19 cellular contexts compared by ENCODE assay signal in genomic region chr1:153586347-153586746, GRCh38. TPM values are rescaled to one million over a fixed set of nuclear protein-coding genes. Genes with fewer than 3 reads are reported as not detected.
"Had no signal": no experiment of that assay in that cellular context is flagged by ENCODE, and none has a peak within 500 bp of the region (broad histone marks: within the 10 kb centered on the region; RNA-seq: fewer than 3 reads in every experiment).

No MANE protein-coding gene starts in this region.

- H3K4me1 ChIP-seq: esophagus squamous epithelium had no signal

- H3K9me3 ChIP-seq: esophagus squamous epithelium, left ventricle myocardium inferior, thyroid gland had no signal

- H3K9me3 Mint-ChIP-seq: activated naive CD8-positive, alpha-beta T cell treated with anti-CD3 and anti-CD28 coated beads, Interleukin-2, amount 10 ng/mL, durations not matched to agents 7 days and 5 days; activated T-helper 1 cell treated with anti-CD3 and anti-CD28 coated beads, Interleukin-12 subunit alpha, Interleukin-12 subunit beta, Interleukin-2, Interleukin-4 antibody, amounts not matched to agents 30 ng/mL and 10 ng/mL and 1 ng/mL, durations not matched to agents 14 hours and 24 hours and 36 hours; central memory CD8-positive, alpha-beta T cell; memory B cell; natural killer cell; stimulated activated naive B cell treated with anti-CD40 and anti-IgM and Interleukin-4, amounts not matched to agents 10 μg/mL and 1 μg/mL and 100 μg/mL, for 72 hours; T-helper 2 cell treated with Interferon-gamma antibody and Interleukin-4, amounts not matched to agents 5 μg/mL and 100 μg/mL, for 36 hours had no signal

- H3K4me1 Mint-ChIP-seq: activated naive CD8-positive, alpha-beta T cell treated with anti-CD3 and anti-CD28 coated beads, Interleukin-2, amount 10 ng/mL, durations not matched to agents 7 days and 5 days; central memory CD8-positive, alpha-beta T cell; memory B cell; natural killer cell had no signal

- H3K36me3 Mint-ChIP-seq: activated naive CD8-positive, alpha-beta T cell treated with anti-CD3 and anti-CD28 coated beads, Interleukin-2, amount 10 ng/mL, durations not matched to agents 7 days and 5 days; memory B cell; natural killer cell; stimulated activated naive B cell treated with anti-CD40 and anti-IgM and Interleukin-4, amounts not matched to agents 10 μg/mL and 1 μg/mL and 100 μg/mL, for 72 hours had no signal

- H3K27me3 ChIP-seq: brain microvascular endothelial cell, esophagus squamous epithelium, thyroid gland had no signal

- H3K36me3 ChIP-seq: brain microvascular endothelial cell, esophagus squamous epithelium, left ventricle myocardium inferior, thyroid gland had no signal

- ATAC-seq: natural killer cell; stimulated activated naive B cell treated with anti-CD40 and anti-IgM and Interleukin-4, amounts not matched to agents 10 μg/mL and 1 μg/mL and 100 μg/mL, for 72 hours had no signal

- DNase-seq: activated CD4-positive, alpha-beta T cell treated with anti-CD3 and anti-CD28 coated beads, Interleukin-2, amount 50 U/mL, for 1 hour; activated CD8-positive, alpha-beta memory T cell treated with anti-CD3 and anti-CD28 coated beads for 24 hours; activated naive CD8-positive, alpha-beta T cell treated with anti-CD3 and anti-CD28 coated beads, Interleukin-2, amount 10 ng/mL, durations not matched to agents 7 days and 5 days; brain microvascular endothelial cell; effector CD8-positive, alpha-beta T cell; esophagus squamous epithelium; hippocampal formation; left ventricle myocardium inferior; natural killer cell; stimulated activated CD4-positive, alpha-beta T cell treated with anti-CD3 and anti-CD28 coated beads, Interleukin-12 subunit alpha, Interleukin-12 subunit beta, amount 100 ng/mL, for 4 hours; stimulated activated naive B cell treated with anti-CD40 and anti-IgM and Interleukin-4, amounts not matched to agents 10 μg/mL and 1 μg/mL and 100 μg/mL, for 72 hours; thyroid gland had no signal

- H3K27me3 Mint-ChIP-seq: stimulated activated naive B cell treated with anti-CD40 and anti-IgM and Interleukin-4, amounts not matched to agents 10 μg/mL and 1 μg/mL and 100 μg/mL, for 72 hours had no signal

- H3K27ac Mint-ChIP-seq: activated naive CD8-positive, alpha-beta T cell treated with anti-CD3 and anti-CD28 coated beads, Interleukin-2, amount 10 ng/mL, durations not matched to agents 7 days and 5 days; activated T-helper 1 cell treated with anti-CD3 and anti-CD28 coated beads, Interleukin-12 subunit alpha, Interleukin-12 subunit beta, Interleukin-2, Interleukin-4 antibody, amounts not matched to agents 30 ng/mL and 10 ng/mL and 1 ng/mL, durations not matched to agents 14 hours and 24 hours and 36 hours; memory B cell; natural killer cell; stimulated activated naive B cell treated with anti-CD40 and anti-IgM and Interleukin-4, amounts not matched to agents 10 μg/mL and 1 μg/mL and 100 μg/mL, for 72 hours; T-helper 2 cell treated with Interferon-gamma antibody and Interleukin-4, amounts not matched to agents 5 μg/mL and 100 μg/mL, for 36 hours had no signal

- H3K27ac ChIP-seq: brain microvascular endothelial cell, esophagus squamous epithelium, left ventricle myocardium inferior, thyroid gland had no signal

- H3K4me3 ChIP-seq: esophagus squamous epithelium, left ventricle myocardium inferior, thyroid gland had no signal

- H3K4me3 Mint-ChIP-seq: activated naive CD8-positive, alpha-beta T cell treated with anti-CD3 and anti-CD28 coated beads, Interleukin-2, amount 10 ng/mL, durations not matched to agents 7 days and 5 days; activated T-helper 1 cell treated with anti-CD3 and anti-CD28 coated beads, Interleukin-12 subunit alpha, Interleukin-12 subunit beta, Interleukin-2, Interleukin-4 antibody, amounts not matched to agents 30 ng/mL and 10 ng/mL and 1 ng/mL, durations not matched to agents 14 hours and 24 hours and 36 hours; central memory CD8-positive, alpha-beta T cell; memory B cell; natural killer cell; stimulated activated naive B cell treated with anti-CD40 and anti-IgM and Interleukin-4, amounts not matched to agents 10 μg/mL and 1 μg/mL and 100 μg/mL, for 72 hours; T-helper 2 cell treated with Interferon-gamma antibody and Interleukin-4, amounts not matched to agents 5 μg/mL and 100 μg/mL, for 36 hours had no signal

RNA-seq across cellular contexts. Expression of gene S100A2, which starts 20.7 kb away (rescaled TPM):
- total RNA-seq: activated naive CD8-positive, alpha-beta T cell treated with anti-CD3 and anti-CD28 coated beads, Interleukin-2, amount 10 ng/mL, durations not matched to agents 7 days and 5 days; natural killer cell had no signal

RNA-seq across cellular contexts. Expression of gene S100A16, which starts 26.6 kb away (rescaled TPM):
- total RNA-seq: activated naive CD8-positive, alpha-beta T cell treated with anti-CD3 and anti-CD28 coated beads, Interleukin-2, amount 10 ng/mL, durations not matched to agents 7 days and 5 days; activated T-helper 1 cell treated with anti-CD3 and anti-CD28 coated beads, Interleukin-12 subunit alpha, Interleukin-12 subunit beta, Interleukin-2, Interleukin-4 antibody, amounts not matched to agents 30 ng/mL and 10 ng/mL and 1 ng/mL, durations not matched to agents 14 hours and 24 hours and 36 hours; natural killer cell had no signal

RNA-seq across cellular contexts. Expression of gene S100A14, which starts 29.8 kb away (rescaled TPM):
- total RNA-seq: activated naive CD8-positive, alpha-beta T cell treated with anti-CD3 and anti-CD28 coated beads, Interleukin-2, amount 10 ng/mL, durations not matched to agents 7 days and 5 days; endothelial cell of umbilical vein; fibroblast of villous mesenchyme; glomerular endothelial cell; natural killer cell had no signal

RNA-seq across cellular contexts. Expression of gene S100A3, which starts 37.3 kb away (rescaled TPM):
- total RNA-seq: activated naive CD8-positive, alpha-beta T cell treated with anti-CD3 and anti-CD28 coated beads, Interleukin-2, amount 10 ng/mL, durations not matched to agents 7 days and 5 days; activated T-helper 1 cell treated with anti-CD3 and anti-CD28 coated beads, Interleukin-12 subunit alpha, Interleukin-12 subunit beta, Interleukin-2, Interleukin-4 antibody, amounts not matched to agents 30 ng/mL and 10 ng/mL and 1 ng/mL, durations not matched to agents 14 hours and 24 hours and 36 hours; natural killer cell had no signal

RNA-seq across cellular contexts. Expression of gene S100A4, which starts 40.7 kb away (rescaled TPM):
- total RNA-seq: endothelial cell of umbilical vein had no signal
